ENCODE assay signal across 16 cellular contexts in genomic region chr14:100834441-100835277, GRCh38. TPM values are rescaled to one million over a fixed set of nuclear protein-coding genes. Genes with fewer than 3 reads are reported as not detected.
A peak's percentile ranks its signal among the peaks of the same experiment; 100 is the strongest.
DNase-seq lines count a peak whose midpoint lies in the region; ATAC-seq and TF ChIP-seq lines count a peak whose summit lies in the region.
"Had no signal": no experiment of that assay in that cellular context is flagged by ENCODE, and none has a peak within 500 bp of the region (broad histone marks: within the 10 kb centered on the region; RNA-seq: fewer than 3 reads in every experiment).

No MANE protein-coding gene starts in this region.

- peak overlapping the region; percentile 21 for H3K23ac ChIP-seq in neuronal stem cell (ENCODE audit: low read depth, low read length, poor library complexity)

- no peak for ATAC-seq in naive thymus-derived CD4-positive, alpha-beta T cell
- no peak for ATAC-seq in HG03045 (IDR thresholded peaks at IDR 0.05; ENCODE audit: unreplicated experiment)
- ATAC-seq: GM12878 had no signal

- H3K9ac ChIP-seq in BLaER1 (no peak overlapping the region), neuronal stem cell (ENCODE audit: low read depth, low read length, poor library complexity) (no peak overlapping the region)
- H3K9ac ChIP-seq: GM23248 had no signal

- no peak overlapping the region for H3K27ac Mint-ChIP-seq in endothelial cell (ENCODE audit: unreplicated experiment)
- H3K27ac Mint-ChIP-seq in naive thymus-derived CD4-positive, alpha-beta T cell: no peak overlapping the region
- H3K27ac Mint-ChIP-seq: CD4-positive, alpha-beta memory T cell had no signal

- no CpG with 5 or more reads among the region's 27 CpGs for WGBS in neuronal stem cell (ENCODE audit: extremely low coverage in 2 of 2, insufficient read length in 2 of 2, insufficient replicate concordance in 1 of 2), 2 donors
- 80 to 88% (median 86%) methylated on average over 21 to 27 of the region's 27 CpGs for WGBS in spleen, 5 donors

- H3K4me1 Mint-ChIP-seq in endothelial cell (ENCODE audit: unreplicated experiment): peaks cover 23% of the 10 kb centered on the region
- H3K4me1 Mint-ChIP-seq in naive thymus-derived CD4-positive, alpha-beta T cell: no peaks in the 10 kb centered on the region
- H3K4me1 Mint-ChIP-seq: CD4-positive, alpha-beta memory T cell had no signal

- H3K14ac ChIP-seq in neuronal stem cell (ENCODE audit: low read length): peak overlapping the region; percentile 49

- POLR2A ChIA-PET in naive thymus-derived CD4-positive, alpha-beta T cell (lab: Charles Lee): no interaction called here

- peak overlapping the region; percentile 98 for H2AK5ac ChIP-seq in neuronal stem cell (ENCODE audit: low read depth, low read length)

- peak overlapping the region; percentile 100 for H2BK120ac ChIP-seq in neuronal stem cell (ENCODE audit: low read depth, low read length)

- no peaks in the 10 kb centered on the region for H3K36me3 ChIP-seq in BLaER1
- H3K36me3 ChIP-seq in neuronal stem cell (replicated peaks in 1 of 2; ENCODE audit: control insufficient read depth in 2 of 2, insufficient read depth in 2 of 2, low read length in 2 of 2): no peaks in the 10 kb centered on the region
- peaks cover 0 to 19% (median 0%) of the 10 kb centered on the region in 6 donors for H3K36me3 ChIP-seq in spleen
- no peaks in the 10 kb centered on the region for H3K36me3 ChIP-seq in naive thymus-derived CD4-positive, alpha-beta T cell (ENCODE audit: control insufficient read depth in 2 of 3, insufficient read depth in 3 of 3, low read length in 3 of 3)

- no peaks in the 10 kb centered on the region for H3K9me3 Mint-ChIP-seq in endothelial cell (ENCODE audit: unreplicated experiment)
- H3K9me3 Mint-ChIP-seq in naive thymus-derived CD4-positive, alpha-beta T cell: peaks cover 0 to 2% (median 0%) of the 10 kb centered on the region in 11 donors
- H3K9me3 Mint-ChIP-seq: CD4-positive, alpha-beta memory T cell had no signal

- H3K9me3 ChIP-seq in BLaER1: no peaks in the 10 kb centered on the region
- peaks cover 0 to 4% of the 10 kb centered on the region in 2 donors for H3K9me3 ChIP-seq in neuronal stem cell (replicated peaks in 1 of 2; ENCODE audit: control insufficient read depth in 2 of 2, insufficient read depth in 1 of 2, low read depth in 1 of 2, low read length in 2 of 2)
- no peaks in the 10 kb centered on the region for H3K9me3 ChIP-seq in spleen
- H3K9me3 ChIP-seq in naive thymus-derived CD4-positive, alpha-beta T cell (ENCODE audit: control insufficient read depth in 2 of 3, low read length in 3 of 3): no peaks in the 10 kb centered on the region

- DNase-seq in endothelial cell (ENCODE audit: low spot score) (no peak), neuronal stem cell (ENCODE audit: low spot score) (no peak), spleen (peak; percentile 61), NCI-H1105 treated with DMSO at 0.1 percent for 48 hours (lab: John Stamatoyannopoulos, UW) (no peak)
- no peak for DNase-seq in naive thymus-derived CD4-positive, alpha-beta T cell
- DNase-seq: ACHN; CD4-positive, alpha-beta memory T cell; DMS79; GM23248; H7 had no signal

- no peaks in the 10 kb centered on the region for H4K20me1 ChIP-seq in BLaER1

- H2BK15ac ChIP-seq in neuronal stem cell (ENCODE audit: low read length): no peak overlapping the region

- peak overlapping the region; percentile 100 for H2BK5ac ChIP-seq in neuronal stem cell (ENCODE audit: low read length)

- TF ChIP-seq POLR2A in spleen (IDR thresholded peaks at IDR 0.05): no peak

- peaks cover 3% of the 10 kb centered on the region for H3K79me1 ChIP-seq in neuronal stem cell (ENCODE audit: low read depth, low read length)

- peak overlapping the region; percentile 51 for H3K4me3 Mint-ChIP-seq in endothelial cell (ENCODE audit: unreplicated experiment)
- no peak overlapping the region for H3K4me3 Mint-ChIP-seq in naive thymus-derived CD4-positive, alpha-beta T cell
- H3K4me3 Mint-ChIP-seq: CD4-positive, alpha-beta memory T cell had no signal

- H2BK12ac ChIP-seq in neuronal stem cell (ENCODE audit: low read length): peak overlapping the region; percentile 100

- no peaks in the 10 kb centered on the region for H3K36me3 Mint-ChIP-seq in endothelial cell (ENCODE audit: low read depth, unreplicated experiment)
- no peaks in the 10 kb centered on the region for H3K36me3 Mint-ChIP-seq in naive thymus-derived CD4-positive, alpha-beta T cell
- H3K36me3 Mint-ChIP-seq: CD4-positive, alpha-beta memory T cell had no signal

- H4K8ac ChIP-seq in neuronal stem cell (ENCODE audit: low read depth, low read length): no peak overlapping the region

- intact Hi-C loops in spleen (cut with DNase I; ENCODE audit: low total_unique reads): no loop called here
- intact Hi-C loops in naive thymus-derived CD4-positive, alpha-beta T cell (cut with micrococcal nuclease): no loop called here

- no peak overlapping the region; the same call in 1 of the 2 replicates for H3K4me3 ChIP-seq in BLaER1
- H3K4me3 ChIP-seq in neuronal stem cell (ENCODE audit: low read length in 2 of 2): no peak overlapping the region
- H3K4me3 ChIP-seq in spleen: no peak overlapping the region
- H3K4me3 ChIP-seq in naive thymus-derived CD4-positive, alpha-beta T cell (ENCODE audit: low read length): no peak overlapping the region
- H3K4me3 ChIP-seq: GM12878, GM23248 had no signal

- H3K27ac ChIP-seq in BLaER1 (no peak overlapping the region), neuronal stem cell (replicated peaks; ENCODE audit: low read length) (peak overlapping the region; percentile 100), spleen (no peak overlapping the region)
- no peak overlapping the region for H3K27ac ChIP-seq in naive thymus-derived CD4-positive, alpha-beta T cell (ENCODE audit: low read depth, low read length)
- H3K27ac ChIP-seq: C4-2B, GM23248 had no signal

- H3K4me2 ChIP-seq in BLaER1 (peak overlapping the region; percentile 87), neuronal stem cell (ENCODE audit: insufficient read depth, low read length, poor library complexity, severe bottlenecking) (no peak overlapping the region)

- H3K27me3 Mint-ChIP-seq in endothelial cell (ENCODE audit: unreplicated experiment): peaks cover 6% of the 10 kb centered on the region
- peaks cover 0 to 34% (median 19%) of the 10 kb centered on the region in 5 donors for H3K27me3 Mint-ChIP-seq in naive thymus-derived CD4-positive, alpha-beta T cell

- CTCF ChIA-PET in naive thymus-derived CD4-positive, alpha-beta T cell (lab: Charles Lee): no interaction called here

- no peak for TF ChIP-seq CTCF in endothelial cell (IDR thresholded peaks at IDR 0.05; ENCODE audit: unreplicated experiment)
- no peak for TF ChIP-seq CTCF in spleen (IDR thresholded peaks at IDR 0.05 in 8 of 11, conservative IDR thresholded peaks at IDR 0.05 in 3 of 11)

- H3K27me3 ChIP-seq in BLaER1: no peaks in the 10 kb centered on the region; the same call in 1 of the 2 replicates
- no peaks in the 10 kb centered on the region for H3K27me3 ChIP-seq in neuronal stem cell (ENCODE audit: control insufficient read depth in 3 of 3, insufficient read depth in 3 of 3, low read depth in 1 of 3, low read length in 3 of 3)
- peaks cover 0 to 16% (median 0%) of the 10 kb centered on the region in 7 donors for H3K27me3 ChIP-seq in spleen (replicated peaks in 1 of 7)
- no peaks in the 10 kb centered on the region for H3K27me3 ChIP-seq in naive thymus-derived CD4-positive, alpha-beta T cell (ENCODE audit: control insufficient read depth in 2 of 2, insufficient read depth in 2 of 2, low read length in 2 of 2)

- no peak overlapping the region for H2AFZ ChIP-seq in neuronal stem cell (ENCODE audit: low read length)
- H2AFZ ChIP-seq: GM23248 had no signal

- H4K91ac ChIP-seq in neuronal stem cell (ENCODE audit: low read depth, low read length, poor library complexity): peak overlapping the region; percentile 99

- H3K4me1 ChIP-seq in BLaER1 (peaks cover 37% of the 10 kb centered on the region), neuronal stem cell (ENCODE audit: control insufficient read depth in 2 of 2, insufficient read depth in 1 of 2, low read depth in 1 of 2, low read length in 2 of 2) (peaks cover 53% of the 10 kb centered on the region in 2 donors), spleen (no peaks in the 10 kb centered on the region)
- H3K4me1 ChIP-seq in naive thymus-derived CD4-positive, alpha-beta T cell (ENCODE audit: control insufficient read depth in 2 of 2, insufficient read depth in 2 of 2, low read length in 2 of 2): no peaks in the 10 kb centered on the region

- peak overlapping the region; percentile 98 for H3K18ac ChIP-seq in neuronal stem cell (ENCODE audit: low read length)

- H3K4ac ChIP-seq in neuronal stem cell (ENCODE audit: low read length): peak overlapping the region; percentile 93

RNA-seq across cellular contexts. Expression of gene MEG3, which starts 8.7 kb away (rescaled TPM):
- total RNA-seq in endothelial cell (ENCODE audit: unreplicated experiment) (not detected), spleen (100 to 1,000 TPM in 5 of 7 donors, 10 to 100 TPM in 2; 86.5 to 282 (median 174) TPM)
- 61.0 TPM for polyA plus RNA-seq in neuronal stem cell (2013, experiment 1 of 2)
- 58.1 TPM for polyA plus RNA-seq in neuronal stem cell (2013, experiment 2 of 2)
- 100 to 1,000 TPM in 2 of 3 donors, 10 to 100 TPM in 1; 86.6 to 763 (median 435) TPM for polyA plus RNA-seq in spleen
- 1 to 10 TPM in 1 of 5 experiments, under 1 TPM in 1, not detected in 3; 0.80 to 2.4 TPM for total RNA-seq in naive thymus-derived CD4-positive, alpha-beta T cell
- not detected for polyA plus RNA-seq in naive thymus-derived CD4-positive, alpha-beta T cell
- total RNA-seq: A172; CD4-positive, alpha-beta memory T cell; HT-29 had no signal
- polyA plus RNA-seq: CD4-positive, alpha-beta memory T cell had no signal

Comparison
In these comparisons a context has a peak if more than half of its experiments do, and no peak if none do; other contexts are left out.
1. RNA of gene MEG3, which starts 8.7 kb away (total RNA-seq): 86.5 to 282 TPM in spleen; not detected in endothelial cell (single experiment) and 0.80 to 2.4 TPM in naive thymus-derived CD4-positive, alpha-beta T cell; every median in the first group is over 10 times any median in the second.